ENCODE assay signal across 10 cellular contexts in the genomic region with DNA sequence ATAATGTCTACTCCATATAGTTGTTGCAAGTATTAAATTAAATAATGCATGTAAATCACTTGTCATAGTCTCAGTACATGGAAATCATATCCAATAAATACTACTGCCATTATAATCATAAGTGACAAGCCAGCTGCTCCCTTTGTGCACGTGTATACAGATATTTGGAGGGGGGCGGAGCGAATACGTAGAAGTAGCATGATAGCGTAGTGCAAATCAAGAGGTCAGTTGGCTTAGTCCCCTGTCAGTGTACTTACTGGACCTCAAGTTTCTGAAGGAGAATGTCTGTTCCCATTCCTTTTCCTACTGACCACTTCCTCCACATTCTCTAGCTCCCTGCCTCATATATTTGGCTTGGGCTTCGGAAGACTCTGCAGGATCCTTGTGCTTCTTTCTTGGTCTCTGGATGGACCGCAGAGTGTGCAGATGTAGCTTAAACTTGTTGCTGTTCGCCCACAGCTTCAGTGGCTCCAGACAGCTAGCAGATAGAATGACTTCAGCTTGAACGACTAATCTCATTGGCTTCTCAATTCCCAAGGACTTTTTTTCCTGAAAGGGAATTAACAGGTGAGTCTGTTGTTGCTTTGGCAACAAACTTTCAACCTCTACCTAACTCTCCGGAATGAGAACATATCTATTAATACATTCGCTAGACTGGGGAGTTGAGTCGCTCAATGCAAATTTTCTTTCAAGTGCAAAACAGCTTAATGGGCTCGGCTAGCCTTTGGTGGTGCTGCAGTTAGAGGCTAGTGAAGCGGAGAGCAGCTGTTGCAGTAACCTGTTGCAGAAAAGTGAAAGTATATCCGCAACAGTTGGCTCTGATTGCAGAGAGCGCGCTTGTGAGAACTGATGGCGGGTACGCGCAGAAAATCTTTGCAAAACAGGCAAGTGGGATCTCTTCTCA. TPM values are rescaled to one million over a fixed set of nuclear protein-coding genes. Genes with fewer than 3 reads are reported as not detected.
DNase-seq lines count a peak whose midpoint lies in the region; ATAC-seq, FAIRE-seq and TF ChIP-seq lines count a peak whose summit lies in the region.
"Had no signal": no experiment of that assay in that cellular context is flagged by ENCODE, and none has a peak within 500 bp of the region (broad histone marks: within the 10 kb centered on the region; RNA-seq: fewer than 3 reads in every experiment).

A gene with protein sequence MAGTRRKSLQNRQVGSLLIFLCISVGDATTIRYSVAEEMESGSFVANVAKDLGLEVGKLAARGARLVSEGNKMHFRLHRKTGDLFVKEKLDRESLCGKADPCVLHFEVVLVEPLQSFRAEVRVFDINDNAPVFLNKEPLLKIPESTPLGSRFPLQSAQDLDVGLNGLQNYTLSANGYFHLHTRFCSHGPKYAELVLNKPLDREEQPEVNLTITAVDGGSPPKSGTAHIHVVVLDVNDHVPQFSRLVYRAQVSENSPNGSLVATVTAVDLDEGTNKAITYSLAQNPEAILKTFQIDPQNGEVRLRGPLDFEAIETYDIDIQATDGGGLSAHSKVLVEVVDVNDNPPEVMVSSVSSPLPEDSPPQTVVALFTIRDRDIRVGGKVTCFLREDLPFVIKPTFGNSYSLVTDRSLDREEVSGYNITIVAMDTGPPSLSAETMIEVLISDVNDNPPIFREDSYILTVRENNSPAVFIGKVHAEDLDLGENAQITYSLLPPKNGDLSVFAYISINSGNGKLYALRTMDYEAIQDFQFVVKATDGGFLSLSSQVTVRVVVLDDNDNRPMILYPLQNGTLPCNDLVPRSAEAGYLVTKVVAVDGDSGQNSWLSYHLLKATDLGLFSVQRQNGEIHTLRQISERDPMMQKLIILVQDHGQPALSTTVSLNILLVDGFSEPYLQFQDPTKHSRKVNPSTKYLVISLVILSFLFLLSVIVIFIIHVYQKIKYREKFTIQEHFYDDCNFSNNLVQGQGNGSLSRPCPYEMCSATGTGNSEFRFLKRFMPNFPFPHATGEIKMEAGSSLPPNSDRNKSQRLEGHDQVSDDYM (plus strand): TSS at position 753 of the 904 bp plus-strand sequence. CDS start 97 bp downstream, at position 850.

- DNase-seq in CD4-positive, alpha-beta memory T cell = no peak
- DNase-seq in NCI-H345 (lab: John Stamatoyannopoulos, UW) = peak; percentile 13
- DNase-seq in small intestine = no peak
- DNase-seq in D721Med (ENCODE audit: insufficient read length, low spot score) = no peak
- no peak for DNase-seq in pons (ENCODE audit: low spot score)

- H3K27ac ChIP-seq in CD4-positive, alpha-beta memory T cell (ENCODE audit: low read depth, low read length) = no peak within 1 kb of the TSS
- H3K27ac ChIP-seq in neural cell (ENCODE audit: low read length) (no peak within 1 kb of the TSS), small intestine (ENCODE audit: low read depth in 1 of 2, low read length in 1 of 2) (no peak within 1 kb of the TSS)

- H3K9me2 ChIP-seq in neural cell (ENCODE audit: insufficient read depth, low read length) = no peaks in the 10 kb centered on the region

- no peak for TF ChIP-seq RAD21 in neural cell (conservative IDR thresholded peaks at IDR 0.05)

- no peak within 1 kb of the TSS for H3K27ac Mint-ChIP-seq in CD4-positive, alpha-beta memory T cell

- no peak for ATAC-seq in GM18858 (IDR thresholded peaks at IDR 0.05; ENCODE audit: unreplicated experiment)
- ATAC-seq: GM12878 had no signal

- no peaks in the 10 kb centered on the region for H3K4me1 ChIP-seq in CD4-positive, alpha-beta memory T cell (ENCODE audit: insufficient read depth, low read length)
- H3K4me1 ChIP-seq in endocrine pancreas (ENCODE audit: control insufficient read depth, insufficient read depth, low read length) (peaks cover 8% of the 10 kb centered on the region), small intestine (ENCODE audit: control insufficient read depth in 2 of 2, insufficient read depth in 1 of 2, low read depth in 1 of 2, low read length in 1 of 2) (no peaks in the 10 kb centered on the region)

- 25 to 45% (median 39%) methylated on average over 20 of the region's 20 CpGs for WGBS in small intestine, 3 donors

- peaks cover 0 to 1% of the 10 kb centered on the region in 2 donors for H3K36me3 Mint-ChIP-seq in CD4-positive, alpha-beta memory T cell

- H3K27me3 Mint-ChIP-seq in CD4-positive, alpha-beta memory T cell = peaks cover 31 to 41% of the 10 kb centered on the region in 2 donors

- POLR2A ChIA-PET in CD4-positive, alpha-beta memory T cell (lab: Charles Lee; ENCODE audit: partially characterized antibody) = no interaction called here

- H4K20me1 ChIP-seq in neural cell (ENCODE audit: insufficient read depth) = no peaks in the 10 kb centered on the region

- peak within 1 kb of the TSS; percentile 39 to 71 (median 68) for H3K4me3 Mint-ChIP-seq in CD4-positive, alpha-beta memory T cell

- FAIRE-seq in small intestine (lab: Jason Lieb, UNC) (no peak), D721Med (lab: Jason Lieb, UNC) (no peak)
- FAIRE-seq: GM12878, HTR-8/SVneo had no signal

- no peak within 1 kb of the TSS for H3K4me3 ChIP-seq in CD4-positive, alpha-beta memory T cell (ENCODE audit: low read length in 2 of 2)
- peak within 1 kb of the TSS; percentile 92 for H3K4me3 ChIP-seq in endocrine pancreas (ENCODE audit: control insufficient read depth, insufficient read depth, low read length)
- peak within 1 kb of the TSS; percentile 58 for H3K4me3 ChIP-seq in neural cell (ENCODE audit: low read length)
- peak within 1 kb of the TSS in 1 of 2 donors; percentile 10 for H3K4me3 ChIP-seq in small intestine (ENCODE audit: low read depth in 1 of 2, low read length in 2 of 2)
- H3K4me3 ChIP-seq: GM12878 had no signal

- no peaks in the 10 kb centered on the region for H3K36me3 ChIP-seq in CD4-positive, alpha-beta memory T cell (ENCODE audit: insufficient read depth, low read length)
- H3K36me3 ChIP-seq in endocrine pancreas (ENCODE audit: control insufficient read depth, insufficient read depth, low read length) (no peaks in the 10 kb centered on the region), neural cell (ENCODE audit: insufficient read depth, low read length) (no peaks in the 10 kb centered on the region), small intestine (ENCODE audit: control insufficient read depth in 2 of 2, insufficient read depth in 2 of 2, low read length in 2 of 2) (no peaks in the 10 kb centered on the region)

- no peak within 1 kb of the TSS for H3K4me2 ChIP-seq in neural cell (ENCODE audit: low read length)

- H3K27me3 ChIP-seq in CD4-positive, alpha-beta memory T cell (ENCODE audit: insufficient read depth, low read length) = no peaks in the 10 kb centered on the region
- H3K27me3 ChIP-seq in endocrine pancreas (ENCODE audit: control insufficient read depth, insufficient read depth, low read length) (no peaks in the 10 kb centered on the region), neural cell (ENCODE audit: insufficient read depth, low read depth, low read length) (no peaks in the 10 kb centered on the region), small intestine (ENCODE audit: control insufficient read depth in 2 of 2, insufficient read depth in 2 of 2, low read length in 2 of 2) (peaks cover 0 to 9% of the 10 kb centered on the region in 2 donors)

- no peaks in the 10 kb centered on the region for H3F3A ChIP-seq in neural cell (ENCODE audit: insufficient read depth, low read length, poor library complexity, severe bottlenecking)

- H3K4me1 Mint-ChIP-seq in CD4-positive, alpha-beta memory T cell = peaks cover 0 to 11% (median 2%) of the 10 kb centered on the region in 4 donors

- no peak for TF ChIP-seq EP300 in neural cell (conservative IDR thresholded peaks at IDR 0.05; ENCODE audit: poor library complexity, severe bottlenecking)

- no peaks in the 10 kb centered on the region for H3K9me3 ChIP-seq in CD4-positive, alpha-beta memory T cell (ENCODE audit: control insufficient read depth in 1 of 2, low read length in 2 of 2)
- no peaks in the 10 kb centered on the region for H3K9me3 ChIP-seq in endocrine pancreas (ENCODE audit: control insufficient read depth, low read length)
- H3K9me3 ChIP-seq in neural cell (ENCODE audit: low read length) = no peaks in the 10 kb centered on the region
- no peaks in the 10 kb centered on the region for H3K9me3 ChIP-seq in small intestine (ENCODE audit: control insufficient read depth, low read depth)

- TF ChIP-seq CTCF in neural cell (IDR thresholded peaks at IDR 0.05; ENCODE audit: poor library complexity, severe bottlenecking) = no peak
- TF ChIP-seq CTCF in D721Med (IDR thresholded peaks at IDR 0.05; ENCODE audit: insufficient read depth, missing control alignments) = no peak

- peak within 1 kb of the TSS; percentile 19 for H3K9ac ChIP-seq in endocrine pancreas (ENCODE audit: control insufficient read depth, insufficient read depth, low read length)
- H3K9ac ChIP-seq in neural cell (ENCODE audit: low read length) = no peak within 1 kb of the TSS

- peaks cover 0 to 36% (median 18%) of the 10 kb centered on the region in 8 donors for H3K9me3 Mint-ChIP-seq in CD4-positive, alpha-beta memory T cell

- no peak within 1 kb of the TSS for H2AFZ ChIP-seq in neural cell (ENCODE audit: low read depth, low read length)

- H3K79me2 ChIP-seq in neural cell (replicated peaks; ENCODE audit: insufficient read depth, low read length) = no peaks in the 10 kb centered on the region

- intact Hi-C loops in CD4-positive, alpha-beta memory T cell (cut with micrococcal nuclease) = no loop called here

- CTCF ChIA-PET in CD4-positive, alpha-beta memory T cell (lab: Charles Lee; ENCODE audit: partially characterized antibody) = no interaction called here

RNA-seq across cellular contexts. Expression of the gene that starts here (rescaled TPM):
- not detected for total RNA-seq in CD4-positive, alpha-beta memory T cell
- polyA plus RNA-seq in CD4-positive, alpha-beta memory T cell = not detected
- polyA plus RNA-seq in neural cell (0.10 TPM in 1 of 2 replicates, not detected in the other), small intestine (under 1 TPM in 1 of 3 donors, not detected in 2; 0.04 TPM)
- 0.12 and 0.24 TPM in 2 replicates for polyA minus RNA-seq in neural cell
- total RNA-seq: GM12878 had no signal
- polyA plus RNA-seq: GM12878 had no signal

Comparison
In these comparisons a context has a peak if more than half of its experiments do, and no peak if none do; other contexts are left out.
1. H3K4me3 ChIP-seq: peak in endocrine pancreas (single experiment) and neural cell (single experiment); none in CD4-positive, alpha-beta memory T cell (0 of 2).